ENCODE assay signal across 9 cellular contexts in genomic region chr12:110047297-110047940, GRCh38. TPM values are rescaled to one million over a fixed set of nuclear protein-coding genes. Genes with fewer than 3 reads are reported as not detected.
DNase-seq lines count a peak whose midpoint lies in the region; ATAC-seq and TF ChIP-seq lines count a peak whose summit lies in the region.
"Had no signal": no experiment of that assay in that cellular context is flagged by ENCODE, and none has a peak within 500 bp of the region (broad histone marks: within the 10 kb centered on the region; RNA-seq: fewer than 3 reads in every experiment).

No MANE protein-coding gene starts in this region.

- H3K27ac Mint-ChIP-seq in naive thymus-derived CD8-positive, alpha-beta T cell, result peak overlapping the region; percentile 93 to 98 (median 96)

- peaks cover 0 to 2% (median 0%) of the 10 kb centered on the region in 5 donors for H3K27me3 Mint-ChIP-seq in naive thymus-derived CD8-positive, alpha-beta T cell

- H3K4me1 ChIP-seq in ACC112 (ENCODE audit: control insufficient read depth, insufficient read depth, low read length, unreplicated experiment) (peaks cover 16% of the 10 kb centered on the region), Karpas-422 (ENCODE audit: low read length) (peaks cover 29% of the 10 kb centered on the region)

- H3K4me3 Mint-ChIP-seq in naive thymus-derived CD8-positive, alpha-beta T cell, result peak overlapping the region; percentile 89 to 98 (median 94)

- H3K36me3 ChIP-seq in ACC112 (ENCODE audit: insufficient read depth, low read length) (no peaks in the 10 kb centered on the region), Karpas-422 (ENCODE audit: insufficient read depth, low read length) (no peaks in the 10 kb centered on the region)

- no peak for TF ChIP-seq CTCF in coronary artery (IDR thresholded peaks at IDR 0.05)

- H4K20me1 ChIP-seq in Karpas-422 (ENCODE audit: insufficient read depth, low read depth, low read length), result no peaks in the 10 kb centered on the region

- H3K27ac ChIP-seq in ACC112 (ENCODE audit: low read depth, low read length) (no peak overlapping the region), Karpas-422 (ENCODE audit: low read length) (no peak overlapping the region), coronary artery (no peak overlapping the region)

- peak overlapping the region; percentile 82 for H3K9ac ChIP-seq in Karpas-422 (ENCODE audit: low read length)

- no peaks in the 10 kb centered on the region for H3K9me3 Mint-ChIP-seq in naive thymus-derived CD8-positive, alpha-beta T cell

- no peaks in the 10 kb centered on the region for H3K9me3 ChIP-seq in Karpas-422 (ENCODE audit: low read length)

- peaks cover 24% of the 10 kb centered on the region for H3K79me2 ChIP-seq in ACC112 (ENCODE audit: control insufficient read depth, insufficient read depth, low read length, unreplicated experiment)
- peaks cover 35% of the 10 kb centered on the region for H3K79me2 ChIP-seq in Karpas-422 (ENCODE audit: low read length)

- H2AFZ ChIP-seq in ACC112 (ENCODE audit: low read length, unreplicated experiment) (no peak overlapping the region), Karpas-422 (ENCODE audit: low read length) (no peak overlapping the region)

- peak overlapping the region; percentile 83 for H3K4me3 ChIP-seq in ACC112 (ENCODE audit: low read depth, low read length)
- H3K4me3 ChIP-seq in Karpas-422 (ENCODE audit: low read length), result peak overlapping the region; percentile 90
- peak overlapping the region; percentile 92 for H3K4me3 ChIP-seq in coronary artery

- POLR2A ChIA-PET in naive thymus-derived CD8-positive, alpha-beta T cell (lab: Charles Lee), result interaction anchor here (1.0 to 1.7 kb wide), 3 partner anchors 10 to 48 kb away, joined by 3 to 8 read pairs (median 3); partner anchors contain the start of gene ANKRD13A

- peaks cover 11 to 52% (median 42%) of the 10 kb centered on the region in 4 donors for H3K4me1 Mint-ChIP-seq in naive thymus-derived CD8-positive, alpha-beta T cell

- H3K36me3 Mint-ChIP-seq in naive thymus-derived CD8-positive, alpha-beta T cell, result peaks cover 0 to 17% (median 3%) of the 10 kb centered on the region in 3 donors

- peak overlapping the region; percentile 98 for H3K4me2 ChIP-seq in Karpas-422 (ENCODE audit: low read depth, low read length, poor library complexity, severe bottlenecking)

- H3K9me2 ChIP-seq in Karpas-422 (replicated peaks; ENCODE audit: insufficient read depth, low read length), result no peaks in the 10 kb centered on the region

- no peak for ATAC-seq in naive thymus-derived CD8-positive, alpha-beta T cell
- ATAC-seq in HG03097 (IDR thresholded peaks at IDR 0.05; ENCODE audit: low FRiP score, unreplicated experiment) (no peak), HG03039 (IDR thresholded peaks at IDR 0.05; ENCODE audit: unreplicated experiment) (no peak), HG02840 (IDR thresholded peaks at IDR 0.05; ENCODE audit: low FRiP score, unreplicated experiment) (no peak)

- DNase-seq in Karpas-422 (no peak), coronary artery (ENCODE audit: low spot score) (no peak), middle frontal gyrus (ENCODE audit: extremely low spot score, low spot score) (no peak)
- no peak for DNase-seq in naive thymus-derived CD8-positive, alpha-beta T cell
- DNase-seq: NCI-H1105 had no signal

- H3K27me3 ChIP-seq in ACC112 (ENCODE audit: insufficient read depth, low read length), result no peaks in the 10 kb centered on the region
- H3K27me3 ChIP-seq in Karpas-422 (ENCODE audit: low read length), result no peaks in the 10 kb centered on the region

RNA-seq across cellular contexts. Expression of gene C12orf76, which starts 0.9 kb away (rescaled TPM):
- total RNA-seq in Karpas-422 (2014; rRNA removed; shearing (Covaris generic); ENCODE audit: low replicate concordance), result 12.8 and 24.6 TPM in 2 replicates
- 10 to 100 TPM; 20.2 to 22.3 TPM for total RNA-seq in naive thymus-derived CD8-positive, alpha-beta T cell
- 10 to 100 TPM; 15.6 to 19.2 (median 18.8) TPM for polyA plus RNA-seq in naive thymus-derived CD8-positive, alpha-beta T cell

RNA-seq across cellular contexts. Expression of gene ANKRD13A, which starts 48.2 kb away (rescaled TPM):
- 277 and 337 TPM in 2 replicates for total RNA-seq in Karpas-422 (2014; rRNA removed; shearing (Covaris generic); ENCODE audit: low replicate concordance)
- 10 to 100 TPM; 56.8 to 61.7 TPM for total RNA-seq in naive thymus-derived CD8-positive, alpha-beta T cell
- 10 to 100 TPM; 37.0 to 45.9 (median 40.1) TPM for polyA plus RNA-seq in naive thymus-derived CD8-positive, alpha-beta T cell

RNA-seq across cellular contexts. Expression of gene GIT2, which starts 51.3 kb away (rescaled TPM):
- 76.3 and 81.9 TPM in 2 replicates for total RNA-seq in Karpas-422 (2014; rRNA removed; shearing (Covaris generic); ENCODE audit: low replicate concordance)
- total RNA-seq in naive thymus-derived CD8-positive, alpha-beta T cell, result 100 to 1,000 TPM in 1 of 2 experiments, 10 to 100 TPM in 1; 99.0 to 102 TPM
- polyA plus RNA-seq in naive thymus-derived CD8-positive, alpha-beta T cell, result 10 to 100 TPM; 54.9 to 67.4 (median 57.6) TPM
